2 cellular contexts compared by ENCODE assay signal in genomic region chr11:65636810-65637557, GRCh38.
TF ChIP-seq lines count a peak whose summit lies in the region.

No MANE protein-coding gene starts in this region.

TF ChIP-seq in A549, 52 proteins besides CTCF, POLR2A, EP300 and RAD21:
- TF ChIP-seq ZFP36 (IDR thresholded peaks at IDR 0.05; ENCODE audit: borderline replicate concordance, partially characterized antibody) (no peak), SMC3 (IDR thresholded peaks at IDR 0.05) (no peak), HOXB5 (CRISPR knock-in tag; IDR thresholded peaks at IDR 0.05) (no peak), MAZ (IDR thresholded peaks at IDR 0.05; ENCODE audit: borderline replicate concordance, low read depth, low read length) (no peak), FOSL2 (IDR thresholded peaks at IDR 0.05) (no peak), FOSL2 (CRISPR knock-in tag; IDR thresholded peaks at IDR 0.05) (no peak), CBX8 (IDR thresholded peaks at IDR 0.05) (no peak), BHLHE40 (IDR thresholded peaks at IDR 0.05; ENCODE audit: low read depth, low read length) (no peak)
- TF ChIP-seq, protein P1, sequence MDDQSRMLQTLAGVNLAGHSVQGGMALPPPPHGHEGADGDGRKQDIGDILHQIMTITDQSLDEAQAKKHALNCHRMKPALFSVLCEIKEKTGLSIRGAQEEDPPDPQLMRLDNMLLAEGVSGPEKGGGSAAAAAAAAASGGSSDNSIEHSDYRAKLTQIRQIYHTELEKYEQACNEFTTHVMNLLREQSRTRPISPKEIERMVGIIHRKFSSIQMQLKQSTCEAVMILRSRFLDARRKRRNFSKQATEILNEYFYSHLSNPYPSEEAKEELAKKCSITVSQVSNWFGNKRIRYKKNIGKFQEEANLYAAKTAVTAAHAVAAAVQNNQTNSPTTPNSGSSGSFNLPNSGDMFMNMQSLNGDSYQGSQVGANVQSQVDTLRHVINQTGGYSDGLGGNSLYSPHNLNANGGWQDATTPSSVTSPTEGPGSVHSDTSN (IDR thresholded peaks at IDR 0.05): no peak

TF ChIP-seq in GM12878, 131 proteins besides CTCF, POLR2A, EP300 and RAD21:
- peak; percentile 76 for TF ChIP-seq NR2F1 (conservative IDR thresholded peaks at IDR 0.05)
- TF ChIP-seq CEBPB (IDR thresholded peaks at IDR 0.05; ENCODE audit: borderline replicate concordance in 1 of 2, low read depth in 2 of 2, low read length in 2 of 2): no peak
- TF ChIP-seq, protein P2, sequence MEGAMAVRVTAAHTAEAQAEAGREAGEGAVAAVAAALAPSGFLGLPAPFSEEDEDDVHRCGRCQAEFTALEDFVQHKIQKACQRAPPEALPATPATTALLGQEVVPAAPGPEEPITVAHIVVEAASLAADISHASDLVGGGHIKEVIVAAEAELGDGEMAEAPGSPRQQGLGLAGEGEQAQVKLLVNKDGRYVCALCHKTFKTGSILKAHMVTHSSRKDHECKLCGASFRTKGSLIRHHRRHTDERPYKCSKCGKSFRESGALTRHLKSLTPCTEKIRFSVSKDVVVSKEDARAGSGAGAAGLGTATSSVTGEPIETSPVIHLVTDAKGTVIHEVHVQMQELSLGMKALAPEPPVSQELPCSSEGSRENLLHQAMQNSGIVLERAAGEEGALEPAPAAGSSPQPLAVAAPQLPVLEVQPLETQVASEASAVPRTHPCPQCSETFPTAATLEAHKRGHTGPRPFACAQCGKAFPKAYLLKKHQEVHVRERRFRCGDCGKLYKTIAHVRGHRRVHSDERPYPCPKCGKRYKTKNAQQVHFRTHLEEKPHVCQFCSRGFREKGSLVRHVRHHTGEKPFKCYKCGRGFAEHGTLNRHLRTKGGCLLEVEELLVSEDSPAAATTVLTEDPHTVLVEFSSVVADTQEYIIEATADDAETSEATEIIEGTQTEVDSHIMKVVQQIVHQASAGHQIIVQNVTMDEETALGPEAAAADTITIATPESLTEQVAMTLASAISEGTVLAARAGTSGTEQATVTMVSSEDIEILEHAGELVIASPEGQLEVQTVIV (IDR thresholded peaks at IDR 0.05; ENCODE audit: borderline replicate concordance, partially characterized antibody): no peak
TF ChIP-seq in GM12878: peak in this region for 1.
